9 cellular contexts compared by ENCODE assay signal in genomic region chr11:9739108-9739507, GRCh38.
DNase-seq lines count a peak whose midpoint lies in the region; ATAC-seq and TF ChIP-seq lines count a peak whose summit lies in the region.
"Had no signal": no experiment of that assay in that cellular context is flagged by ENCODE, and none has a peak within 500 bp of the region (broad histone marks: within the 10 kb centered on the region; RNA-seq: fewer than 3 reads in every experiment).

No MANE protein-coding gene starts in this region.

- ATAC-seq in GM18511 (IDR thresholded peaks at IDR 0.05; ENCODE audit: unreplicated experiment) (peak; percentile 72), GM21529 (IDR thresholded peaks at IDR 0.05; ENCODE audit: unreplicated experiment) (peak; percentile 69), mucosa of descending colon (peak; percentile 52)
- ATAC-seq in effector memory CD8-positive, alpha-beta T cell (replicated peaks): no peak
- ATAC-seq: left ventricle myocardium superior had no signal

- no peaks in the 10 kb centered on the region for H3K27me3 Mint-ChIP-seq in effector memory CD8-positive, alpha-beta T cell

- H3K36me3 ChIP-seq in mucosa of descending colon (ENCODE audit: low read depth): no peaks in the 10 kb centered on the region

- no peak overlapping the region for H3K4me3 Mint-ChIP-seq in effector memory CD8-positive, alpha-beta T cell

- peaks cover 3% of the 10 kb centered on the region for H3K4me1 ChIP-seq in mucosa of descending colon (ENCODE audit: low read depth)

- peak overlapping the region in 1 of 2 donors; percentile 11 for H3K27ac Mint-ChIP-seq in effector memory CD8-positive, alpha-beta T cell

- TF ChIP-seq CTCF in mucosa of descending colon (IDR thresholded peaks at IDR 0.05): no peak

- DNase-seq in MV-4-11 (lab: John Stamatoyannopoulos, UW): peak; percentile 76
- DNase-seq in mucosa of descending colon: no peak
- DNase-seq in SW 1271 (lab: John Stamatoyannopoulos, UW): no peak
- DNase-seq in effector memory CD8-positive, alpha-beta T cell: no peak
- DNase-seq in NCI-H187 (lab: John Stamatoyannopoulos, UW): no peak
- DNase-seq: activated T-cell treated with anti-CD3 and anti-CD28 coated beads for 4 hours, left ventricle myocardium superior had no signal

- peaks cover 7 to 11% of the 10 kb centered on the region in 2 donors for H3K9me3 Mint-ChIP-seq in effector memory CD8-positive, alpha-beta T cell

- intact Hi-C loops in mucosa of descending colon (cut with DNase I, micrococcal nuclease): no loop called here

- peaks cover 6% of the 10 kb centered on the region for H3K36me3 Mint-ChIP-seq in effector memory CD8-positive, alpha-beta T cell (ENCODE audit: insufficient read depth)

- H3K4me3 ChIP-seq in mucosa of descending colon: no peak overlapping the region

- no peaks in the 10 kb centered on the region for H3K4me1 Mint-ChIP-seq in effector memory CD8-positive, alpha-beta T cell (ENCODE audit: low read depth in 2 of 2)

- H3K9me3 ChIP-seq in mucosa of descending colon: no peaks in the 10 kb centered on the region
